ENCODE assay signal across 17 cellular contexts in genomic region chr2:136128905-136129304, GRCh38. TPM values are rescaled to one million over a fixed set of nuclear protein-coding genes. Genes with fewer than 3 reads are reported as not detected.
DNase-seq lines count a peak whose midpoint lies in the region; ATAC-seq lines count a peak whose summit lies in the region.
"Had no signal": no experiment of that assay in that cellular context is flagged by ENCODE, and none has a peak within 500 bp of the region (broad histone marks: within the 10 kb centered on the region; RNA-seq: fewer than 3 reads in every experiment).

No MANE protein-coding gene starts in this region.

- H3K27ac Mint-ChIP-seq in activated CD4-positive, alpha-beta memory T cell treated with anti-CD3 and anti-CD28 coated beads for 36 hours: peak overlapping the region; percentile 3
- H3K27ac Mint-ChIP-seq in activated CD4-positive, alpha-beta memory T cell treated with anti-CD3 and anti-CD28 coated beads, Interleukin-2, amount 10 ng/mL, durations not matched to agents 7 days and 5 days: no peak overlapping the region
- peak overlapping the region; percentile 96 to 99 for H3K27ac Mint-ChIP-seq in effector memory CD8-positive, alpha-beta T cell
- H3K27ac Mint-ChIP-seq in stimulated activated effector memory CD8-positive, alpha-beta T cell treated with anti-CD3 and anti-CD28 coated beads, Interleukin-12 subunit alpha, Interleukin-12 subunit beta, amount 100 ng/mL, for 72 hours: peak overlapping the region; percentile 83

- H3K4me1 Mint-ChIP-seq in activated CD4-positive, alpha-beta memory T cell treated with anti-CD3 and anti-CD28 coated beads for 36 hours (ENCODE audit: low read depth): peaks cover 94% of the 10 kb centered on the region
- peaks cover 73% of the 10 kb centered on the region for H3K4me1 Mint-ChIP-seq in activated CD4-positive, alpha-beta memory T cell treated with anti-CD3 and anti-CD28 coated beads, Interleukin-2, amount 10 ng/mL, durations not matched to agents 7 days and 5 days
- peaks cover 78 to 80% of the 10 kb centered on the region in 2 donors for H3K4me1 Mint-ChIP-seq in effector memory CD8-positive, alpha-beta T cell (ENCODE audit: low read depth in 2 of 2)
- H3K4me1 Mint-ChIP-seq in stimulated activated effector memory CD8-positive, alpha-beta T cell treated with anti-CD3 and anti-CD28 coated beads, Interleukin-12 subunit alpha, Interleukin-12 subunit beta, amount 100 ng/mL, for 72 hours: peaks cover 81% of the 10 kb centered on the region

- POLR2A ChIA-PET in activated CD4-positive, alpha-beta memory T cell treated with anti-CD3 and anti-CD28 coated beads for 36 hours (lab: Charles Lee): interaction anchor here (1.0 kb wide), 1 partner anchor 14 kb away, joined by 3 read pairs; no protein-coding TSS in a partner anchor
- POLR2A ChIA-PET in activated CD4-positive, alpha-beta memory T cell treated with anti-CD3 and anti-CD28 coated beads, Interleukin-2, amount 10 ng/mL, durations not matched to agents 7 days and 5 days (lab: Charles Lee): interaction anchor here (0.7 to 11.1 kb wide), 9 partner anchors 10 to 253 kb away, joined by 3 to 184 read pairs (median 7); partner anchors contain the start of genes CXCR4, DARS1 and MCM6

- no peaks in the 10 kb centered on the region for H3K36me3 Mint-ChIP-seq in activated CD4-positive, alpha-beta memory T cell treated with anti-CD3 and anti-CD28 coated beads for 36 hours
- H3K36me3 Mint-ChIP-seq in activated CD4-positive, alpha-beta memory T cell treated with anti-CD3 and anti-CD28 coated beads, Interleukin-2, amount 10 ng/mL, durations not matched to agents 7 days and 5 days (ENCODE audit: low read depth): no peaks in the 10 kb centered on the region
- H3K36me3 Mint-ChIP-seq in effector memory CD8-positive, alpha-beta T cell (ENCODE audit: insufficient read depth): peaks cover 54% of the 10 kb centered on the region
- peaks cover 8% of the 10 kb centered on the region for H3K36me3 Mint-ChIP-seq in stimulated activated effector memory CD8-positive, alpha-beta T cell treated with anti-CD3 and anti-CD28 coated beads, Interleukin-12 subunit alpha, Interleukin-12 subunit beta, amount 100 ng/mL, for 72 hours

- intact Hi-C loops in activated CD4-positive, alpha-beta memory T cell treated with anti-CD3 and anti-CD28 coated beads for 36 hours (cut with micrococcal nuclease): no loop called here

- H3K9me3 Mint-ChIP-seq in activated CD4-positive, alpha-beta memory T cell treated with anti-CD3 and anti-CD28 coated beads for 36 hours: no peaks in the 10 kb centered on the region
- H3K9me3 Mint-ChIP-seq in activated CD4-positive, alpha-beta memory T cell treated with anti-CD3 and anti-CD28 coated beads, Interleukin-2, amount 10 ng/mL, durations not matched to agents 7 days and 5 days: no peaks in the 10 kb centered on the region
- no peaks in the 10 kb centered on the region for H3K9me3 Mint-ChIP-seq in effector memory CD8-positive, alpha-beta T cell
- H3K9me3 Mint-ChIP-seq in stimulated activated effector memory CD8-positive, alpha-beta T cell treated with anti-CD3 and anti-CD28 coated beads, Interleukin-12 subunit alpha, Interleukin-12 subunit beta, amount 100 ng/mL, for 72 hours: no peaks in the 10 kb centered on the region

- ATAC-seq in effector memory CD8-positive, alpha-beta T cell (replicated peaks): no peak
- no peak for ATAC-seq in stimulated activated effector memory CD8-positive, alpha-beta T cell treated with anti-CD3 and anti-CD28 coated beads, Interleukin-12 subunit alpha, Interleukin-12 subunit beta, amount 100 ng/mL, for 72 hours
- ATAC-seq in HG03108 (IDR thresholded peaks at IDR 0.05; ENCODE audit: unreplicated experiment) (no peak), HG02759 (IDR thresholded peaks at IDR 0.05; ENCODE audit: unreplicated experiment) (no peak)
- ATAC-seq: left ventricle myocardium superior, psoas muscle had no signal

- no peak for DNase-seq in activated CD4-positive, alpha-beta memory T cell treated with anti-CD3 and anti-CD28 coated beads for 36 hours
- no peak for DNase-seq in activated CD4-positive, alpha-beta memory T cell treated with anti-CD3 and anti-CD28 coated beads, Interleukin-2, amount 10 ng/mL, durations not matched to agents 7 days and 5 days
- peak; percentile 7 for DNase-seq in NAMALWA (ENCODE audit: low spot score)
- DNase-seq in effector memory CD8-positive, alpha-beta T cell: no peak
- DNase-seq in stimulated activated effector memory CD8-positive, alpha-beta T cell treated with anti-CD3 and anti-CD28 coated beads, Interleukin-12 subunit alpha, Interleukin-12 subunit beta, amount 100 ng/mL, for 72 hours (ENCODE audit: low spot score in 2 of 2): no peak
- no peak for DNase-seq in NCI-H748 (lab: John Stamatoyannopoulos, UW; ENCODE audit: unreplicated experiment)
- DNase-seq: activated CD4-positive, alpha-beta T cell treated with anti-CD3 and anti-CD28 coated beads, Interleukin-2, amount 50 U/mL, for 4 hours; activated gamma-delta T cell; left ventricle myocardium superior; NCI-H2107; NCI-H774; psoas muscle; stimulated activated CD4-positive, alpha-beta T cell treated with anti-CD3 and anti-CD28 coated beads, Interleukin-15, amount 100 ng/mL, for 24 hours had no signal

- no peak overlapping the region for H3K4me3 Mint-ChIP-seq in activated CD4-positive, alpha-beta memory T cell treated with anti-CD3 and anti-CD28 coated beads for 36 hours
- no peak overlapping the region for H3K4me3 Mint-ChIP-seq in activated CD4-positive, alpha-beta memory T cell treated with anti-CD3 and anti-CD28 coated beads, Interleukin-2, amount 10 ng/mL, durations not matched to agents 7 days and 5 days
- peak overlapping the region; percentile 47 to 61 for H3K4me3 Mint-ChIP-seq in effector memory CD8-positive, alpha-beta T cell
- H3K4me3 Mint-ChIP-seq in stimulated activated effector memory CD8-positive, alpha-beta T cell treated with anti-CD3 and anti-CD28 coated beads, Interleukin-12 subunit alpha, Interleukin-12 subunit beta, amount 100 ng/mL, for 72 hours: peak overlapping the region; percentile 55

- CTCF ChIA-PET in activated CD4-positive, alpha-beta memory T cell treated with anti-CD3 and anti-CD28 coated beads for 36 hours (lab: Charles Lee): interaction anchor here (1.2 kb wide), 1 partner anchor 255 kb away, joined by 4 read pairs; no protein-coding TSS in a partner anchor
- CTCF ChIA-PET in activated CD4-positive, alpha-beta memory T cell treated with anti-CD3 and anti-CD28 coated beads, Interleukin-2, amount 10 ng/mL, durations not matched to agents 7 days and 5 days (lab: Charles Lee): no interaction called here

- H3K27me3 Mint-ChIP-seq in activated CD4-positive, alpha-beta memory T cell treated with anti-CD3 and anti-CD28 coated beads for 36 hours: peaks cover 3% of the 10 kb centered on the region
- H3K27me3 Mint-ChIP-seq in activated CD4-positive, alpha-beta memory T cell treated with anti-CD3 and anti-CD28 coated beads, Interleukin-2, amount 10 ng/mL, durations not matched to agents 7 days and 5 days: peaks cover 50% of the 10 kb centered on the region
- no peaks in the 10 kb centered on the region for H3K27me3 Mint-ChIP-seq in effector memory CD8-positive, alpha-beta T cell

RNA-seq across cellular contexts. Expression of gene CXCR4, which starts 11.0 kb away (rescaled TPM):
- 100 to 1,000 TPM; 139 to 141 TPM for total RNA-seq in activated CD4-positive, alpha-beta memory T cell treated with anti-CD3 and anti-CD28 coated beads for 36 hours
- 100 to 1,000 TPM; 202 to 212 TPM for total RNA-seq in activated CD4-positive, alpha-beta memory T cell treated with anti-CD3 and anti-CD28 coated beads, Interleukin-2, amount 10 ng/mL, durations not matched to agents 7 days and 5 days
- total RNA-seq: myocyte, RPMI7951 had no signal

Comparison
In these comparisons a context has a peak if more than half of its experiments do, and no peak if none do; other contexts are left out.
1. H3K4me3 Mint-ChIP-seq: peak in effector memory CD8-positive, alpha-beta T cell (2 of 2) and stimulated activated effector memory CD8-positive, alpha-beta T cell treated with anti-CD3 and anti-CD28 coated beads, Interleukin-12 subunit alpha, Interleukin-12 subunit beta, amount 100 ng/mL, for 72 hours (single experiment); none in activated CD4-positive, alpha-beta memory T cell treated with anti-CD3 and anti-CD28 coated beads for 36 hours (single experiment) and activated CD4-positive, alpha-beta memory T cell treated with anti-CD3 and anti-CD28 coated beads, Interleukin-2, amount 10 ng/mL, durations not matched to agents 7 days and 5 days (single experiment).